Comparison of ENCODE assay signal across 1 cellular context in genomic region chr7:129661645-129662182, GRCh38.
A peak's percentile ranks its signal among the peaks of the same experiment; 100 is the strongest.
TF ChIP-seq lines count a peak whose summit lies in the region.

No MANE protein-coding gene starts in this region.

TF ChIP-seq in K562, 482 proteins besides CTCF, POLR2A, EP300 and RAD21 (continued from another document):
- TF ChIP-seq, protein P1, sequence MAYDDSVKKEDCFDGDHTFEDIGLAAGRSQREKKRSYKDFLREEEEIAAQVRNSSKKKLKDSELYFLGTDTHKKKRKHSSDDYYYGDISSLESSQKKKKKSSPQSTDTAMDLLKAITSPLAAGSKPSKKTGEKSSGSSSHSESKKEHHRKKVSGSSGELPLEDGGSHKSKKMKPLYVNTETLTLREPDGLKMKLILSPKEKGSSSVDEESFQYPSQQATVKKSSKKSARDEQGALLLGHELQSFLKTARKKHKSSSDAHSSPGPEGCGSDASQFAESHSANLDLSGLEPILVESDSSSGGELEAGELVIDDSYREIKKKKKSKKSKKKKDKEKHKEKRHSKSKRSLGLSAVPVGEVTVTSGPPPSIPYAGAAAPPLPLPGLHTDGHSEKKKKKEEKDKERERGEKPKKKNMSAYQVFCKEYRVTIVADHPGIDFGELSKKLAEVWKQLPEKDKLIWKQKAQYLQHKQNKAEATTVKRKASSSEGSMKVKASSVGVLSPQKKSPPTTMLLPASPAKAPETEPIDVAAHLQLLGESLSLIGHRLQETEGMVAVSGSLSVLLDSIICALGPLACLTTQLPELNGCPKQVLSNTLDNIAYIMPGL (CRISPR knock-in tag; IDR thresholded peaks at IDR 0.05) = no peak
- TF ChIP-seq TRIM28 (IDR thresholded peaks at IDR 0.05) (peak; percentile 97), NFIX (CRISPR knock-in tag; IDR thresholded peaks at IDR 0.05; ENCODE audit: low read depth) (no peak), XRCC4 (IDR thresholded peaks at IDR 0.05; ENCODE audit: extremely low read depth, insufficient read depth, insufficient read length) (no peak), MNT (conservative IDR thresholded peaks at IDR 0.05) (no peak), ZNF282 (CRISPR knock-in tag; IDR thresholded peaks at IDR 0.05) (no peak), RB1 (IDR thresholded peaks at IDR 0.05; ENCODE audit: low read depth) (no peak), POLR2AphosphoS5 (IDR thresholded peaks at IDR 0.05; ENCODE audit: control insufficient read depth, insufficient read depth, low read depth, low read length) (no peak), NUFIP1 (IDR thresholded peaks at IDR 0.05; ENCODE audit: partially characterized antibody) (no peak)
- TF ChIP-seq, protein P2, sequence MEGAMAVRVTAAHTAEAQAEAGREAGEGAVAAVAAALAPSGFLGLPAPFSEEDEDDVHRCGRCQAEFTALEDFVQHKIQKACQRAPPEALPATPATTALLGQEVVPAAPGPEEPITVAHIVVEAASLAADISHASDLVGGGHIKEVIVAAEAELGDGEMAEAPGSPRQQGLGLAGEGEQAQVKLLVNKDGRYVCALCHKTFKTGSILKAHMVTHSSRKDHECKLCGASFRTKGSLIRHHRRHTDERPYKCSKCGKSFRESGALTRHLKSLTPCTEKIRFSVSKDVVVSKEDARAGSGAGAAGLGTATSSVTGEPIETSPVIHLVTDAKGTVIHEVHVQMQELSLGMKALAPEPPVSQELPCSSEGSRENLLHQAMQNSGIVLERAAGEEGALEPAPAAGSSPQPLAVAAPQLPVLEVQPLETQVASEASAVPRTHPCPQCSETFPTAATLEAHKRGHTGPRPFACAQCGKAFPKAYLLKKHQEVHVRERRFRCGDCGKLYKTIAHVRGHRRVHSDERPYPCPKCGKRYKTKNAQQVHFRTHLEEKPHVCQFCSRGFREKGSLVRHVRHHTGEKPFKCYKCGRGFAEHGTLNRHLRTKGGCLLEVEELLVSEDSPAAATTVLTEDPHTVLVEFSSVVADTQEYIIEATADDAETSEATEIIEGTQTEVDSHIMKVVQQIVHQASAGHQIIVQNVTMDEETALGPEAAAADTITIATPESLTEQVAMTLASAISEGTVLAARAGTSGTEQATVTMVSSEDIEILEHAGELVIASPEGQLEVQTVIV (CRISPR knock-in tag; IDR thresholded peaks at IDR 0.05; ENCODE audit: borderline replicate concordance) = no peak
- TF ChIP-seq, protein P3, sequence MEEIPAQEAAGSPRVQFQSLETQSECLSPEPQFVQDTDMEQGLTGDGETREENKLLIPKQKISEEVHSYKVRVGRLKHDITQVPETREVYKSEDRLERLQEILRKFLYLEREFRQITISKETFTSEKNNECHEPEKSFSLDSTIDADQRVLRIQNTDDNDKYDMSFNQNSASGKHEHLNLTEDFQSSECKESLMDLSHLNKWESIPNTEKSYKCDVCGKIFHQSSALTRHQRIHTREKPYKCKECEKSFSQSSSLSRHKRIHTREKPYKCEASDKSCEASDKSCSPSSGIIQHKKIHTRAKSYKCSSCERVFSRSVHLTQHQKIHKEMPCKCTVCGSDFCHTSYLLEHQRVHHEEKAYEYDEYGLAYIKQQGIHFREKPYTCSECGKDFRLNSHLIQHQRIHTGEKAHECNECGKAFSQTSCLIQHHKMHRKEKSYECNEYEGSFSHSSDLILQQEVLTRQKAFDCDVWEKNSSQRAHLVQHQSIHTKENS (CRISPR knock-in tag; IDR thresholded peaks at IDR 0.05) = no peak
